Comparison of ENCODE assay signal across 11 cellular contexts in genomic region chr2:23916727-23917458, GRCh38. TPM values are rescaled to one million over a fixed set of nuclear protein-coding genes. Genes with fewer than 3 reads are reported as not detected.
A peak's percentile ranks its signal among the peaks of the same experiment; 100 is the strongest.
DNase-seq lines count a peak whose midpoint lies in the region; ATAC-seq, FAIRE-seq and TF ChIP-seq lines count a peak whose summit lies in the region.
"Had no signal": no experiment of that assay in that cellular context is flagged by ENCODE, and none has a peak within 500 bp of the region (broad histone marks: within the 10 kb centered on the region; RNA-seq: fewer than 3 reads in every experiment).

No MANE protein-coding gene starts in this region.

- no peak overlapping the region for H2AFZ ChIP-seq in H9 (ENCODE audit: low read length)

- H2BK5ac ChIP-seq in H9 (ENCODE audit: insufficient read length, low read length) = no peak overlapping the region

- H3K23me2 ChIP-seq in H9 (ENCODE audit: insufficient read length, low read depth, low read length, poor library complexity, severe bottlenecking) = no peaks in the 10 kb centered on the region

- no peak overlapping the region for H2BK20ac ChIP-seq in H9 (ENCODE audit: low read depth, low read length, poor library complexity, severe bottlenecking)

- in situ Hi-C loops in Panc1 (cut with HindIII; ENCODE audit: low pct_unique_long_range_greater_than_20kb, low sequenced_read_pairs) = no loop called here

- H4K20me1 ChIP-seq in H9 (ENCODE audit: control insufficient read depth, insufficient read depth, insufficient read length) = no peaks in the 10 kb centered on the region

- H4K91ac ChIP-seq in H9 (ENCODE audit: insufficient read length, low read depth, low read length) = no peak overlapping the region

- WGBS in H9 (ENCODE audit: extremely low coverage, insufficient read length, low lambda C conversion rate) = no CpG with 5 or more reads among the region's 3 CpGs

- H3K18ac ChIP-seq in H9 (ENCODE audit: insufficient read length, low read depth, low read length) = no peak overlapping the region

- H3K4me2 ChIP-seq in H9 (ENCODE audit: insufficient read depth, insufficient read length, low read length) = no peak overlapping the region

- peak; percentile 52 for FAIRE-seq in GM12891 (lab: Jason Lieb, UNC)

- H3T11ph ChIP-seq in H9 (ENCODE audit: low read length) = no peak overlapping the region

- no peak overlapping the region for H2BK15ac ChIP-seq in H9 (ENCODE audit: low read depth, low read length)

- no peaks in the 10 kb centered on the region for H3K36me3 ChIP-seq in Panc1 (ENCODE audit: control insufficient read depth, insufficient read depth, low read length)
- peaks cover 4% of the 10 kb centered on the region; the same call in 1 of the 2 replicates for H3K36me3 ChIP-seq in MG63
- H3K36me3 ChIP-seq: cardiac muscle cell had no signal

- TF ChIP-seq CTCF in H9 (conservative IDR thresholded peaks at IDR 0.05) = no peak
- no peak for TF ChIP-seq CTCF in Panc1 (IDR thresholded peaks at IDR 0.05)
- no peak for TF ChIP-seq CTCF in mesothelial cell of epicardium (IDR thresholded peaks at IDR 0.05; ENCODE audit: unreplicated experiment)
- no peak for TF ChIP-seq CTCF in foreskin fibroblast (IDR thresholded peaks at IDR 0.05; ENCODE audit: low read depth, low read length)

- H3K9ac ChIP-seq in H9 (ENCODE audit: extremely low read depth, insufficient read length, low read length) = no peak overlapping the region

- intact Hi-C loops in Panc1 (cut with micrococcal nuclease; ENCODE audit: unreplicated experiment) = no loop called here

- no peak overlapping the region for H3K4me3 Mint-ChIP-seq in H9
- H3K4me3 Mint-ChIP-seq in mesothelial cell of epicardium = no peak overlapping the region

- H3K4me3 ChIP-seq in Panc1 (ENCODE audit: low read depth in 2 of 2, low read length in 2 of 2) = no peak overlapping the region
- no peak overlapping the region for H3K4me3 ChIP-seq in foreskin fibroblast (ENCODE audit: low read depth in 1 of 2, low read length in 2 of 2)
- no peak overlapping the region for H3K4me3 ChIP-seq in MG63
- H3K4me3 ChIP-seq: cardiac muscle cell had no signal

- H3K27me3 Mint-ChIP-seq in H9 (ENCODE audit: low read depth) = no peaks in the 10 kb centered on the region
- H3K27me3 Mint-ChIP-seq in mesothelial cell of epicardium (ENCODE audit: low read depth) = no peaks in the 10 kb centered on the region

- no peak overlapping the region for H3K4ac ChIP-seq in H9 (ENCODE audit: low read depth, low read length)

- H2AK5ac ChIP-seq in H9 (ENCODE audit: insufficient read length, low read length) = no peak overlapping the region

- H3K27ac Mint-ChIP-seq in H9 (peak overlapping the region; percentile 68 to 93 (median 78)), mesothelial cell of epicardium (peak overlapping the region; percentile 11)

- H3K79me1 ChIP-seq in H9 (ENCODE audit: insufficient read depth, low read depth, low read length, poor library complexity, severe bottlenecking) = peaks cover 4% of the 10 kb centered on the region

- no peak overlapping the region for H3K23ac ChIP-seq in H9 (ENCODE audit: insufficient read length, low read depth, low read length)

- CTCF ChIA-PET in Panc1 (lab: Charles Lee) = no interaction called here

- H3K56ac ChIP-seq in H9 (ENCODE audit: insufficient read length, low read depth, low read length) = no peak overlapping the region

- H2BK12ac ChIP-seq in H9 (ENCODE audit: insufficient read length, low read depth, low read length) = no peak overlapping the region

- H3K27ac ChIP-seq in H9 (ENCODE audit: insufficient read length, low read depth, low read length) (no peak overlapping the region), Panc1 (ENCODE audit: low read length) (peak overlapping the region; percentile 20; the same call in 1 of the 2 replicates)
- H3K27ac ChIP-seq: cardiac muscle cell, VCaP had no signal

- peak; percentile 66; the same call in 1 of the 2 replicates for ATAC-seq in Panc1
- ATAC-seq in GM19035 (IDR thresholded peaks at IDR 0.05; ENCODE audit: unreplicated experiment) = no peak

- H3K27me3 ChIP-seq in H9 (ENCODE audit: insufficient read depth, low read length) (no peaks in the 10 kb centered on the region), Panc1 (ENCODE audit: control insufficient read depth, insufficient read depth, low read length) (no peaks in the 10 kb centered on the region), MG63 (no peaks in the 10 kb centered on the region)
- H3K27me3 ChIP-seq: cardiac muscle cell had no signal

- H2BK120ac ChIP-seq in H9 (ENCODE audit: low read depth, low read length, poor library complexity, severe bottlenecking) = no peak overlapping the region

- POLR2A ChIA-PET in Panc1 (lab: Charles Lee) = no interaction called here

- H3K9me3 Mint-ChIP-seq in H9 (no peaks in the 10 kb centered on the region), mesothelial cell of epicardium (no peaks in the 10 kb centered on the region)

- H4K5ac ChIP-seq in H9 (ENCODE audit: insufficient read length, low read depth, low read length) = no peak overlapping the region

- BruUV-seq in Panc1 (replicated peaks; lab: Mats Ljungman, UMichigan) = no TSS peak

- no peaks in the 10 kb centered on the region for H3K4me1 ChIP-seq in H9 (ENCODE audit: insufficient read depth, low read length)
- H3K4me1 ChIP-seq in Panc1 (ENCODE audit: control insufficient read depth, insufficient read depth, low read length) = peaks cover 20% of the 10 kb centered on the region

- no peak for TF ChIP-seq POLR2A in GM12891 (IDR thresholded peaks at IDR 0.05; ENCODE audit: low read depth, low read length)

- H3K79me2 ChIP-seq in H9 (ENCODE audit: insufficient read depth, low read length) = peaks cover 9% of the 10 kb centered on the region; the same call in 1 of the 2 replicates

- H3K14ac ChIP-seq in H9 (ENCODE audit: insufficient read depth, low read length) = no peak overlapping the region

- H4K8ac ChIP-seq in H9 (replicated peaks; ENCODE audit: insufficient read length, low read depth, low read length) = no peak overlapping the region

- 0 out of 7 replicates have a peak, but pooled peaks cover 0 to 3% (median 0%) of the 10 kb centered on the region in 3 experiments for H3K36me3 Mint-ChIP-seq in H9 (ENCODE audit: insufficient read depth in 1 of 3, low read depth in 3 of 3)
- peaks cover 1% of the 10 kb centered on the region for H3K36me3 Mint-ChIP-seq in mesothelial cell of epicardium

- DNase-seq in GM12891 (ENCODE audit: insufficient read length, low spot score) (no peak), H9 (no peak), Panc1 (ENCODE audit: low read depth, low spot score) (no peak), mesothelial cell of epicardium (ENCODE audit: low spot score in 2 of 2, unreplicated experiment in 2 of 2) (no peak), foreskin fibroblast (no peak), MG63 (no peak)
- no peak for DNase-seq in stimulated activated CD4-positive, alpha-beta T cell treated with anti-CD3 and anti-CD28 coated beads, Interleukin-1b, Interleukin-23, amount 100 ng/mL, for 48 hours
- DNase-seq: hypothalamus had no signal

- peaks cover 15% of the 10 kb centered on the region in 2 experiments for H3K4me1 Mint-ChIP-seq in H9
- H3K4me1 Mint-ChIP-seq in mesothelial cell of epicardium = peaks cover 20% of the 10 kb centered on the region

- H3K9me3 ChIP-seq in H9 (ENCODE audit: control insufficient read depth, low read depth, low read length) = no peaks in the 10 kb centered on the region
- H3K9me3 ChIP-seq in Panc1 (ENCODE audit: control insufficient read depth, insufficient read depth, low read depth, low read length) = no peaks in the 10 kb centered on the region
- H3K9me3 ChIP-seq in MG63 = no peaks in the 10 kb centered on the region

TF ChIP-seq in GM12891, 5 proteins besides CTCF, POLR2A, EP300 and RAD21:
- TF ChIP-seq POU2F2 (IDR thresholded peaks at IDR 0.05; ENCODE audit: low read depth, low read length) = no peak
- TF ChIP-seq SPI1 (IDR thresholded peaks at IDR 0.05; ENCODE audit: low read depth, low read length) = 0 out of 2 replicates have a peak, but pooled peaks have one; percentile 37

RNA-seq across cellular contexts. Expression of gene ATAD2B, which starts 10.0 kb away (rescaled TPM):
- 4.9 TPM for polyA plus RNA-seq in GM12891 (2012; ENCODE audit: low read depth, missing spikeins)
- total RNA-seq in H9 (2021) (17.5 and 21.4 TPM in 2 replicates), Panc1 (2021; ENCODE audit: unreplicated experiment) (17.9 TPM), mesothelial cell of epicardium (31.3 to 35.6 TPM (median 35.3 TPM) in 3 replicates)
- 4.7 TPM for polyA plus RNA-seq in Panc1 (2012; ENCODE audit: insufficient read length)
- 2.9 and 4.5 TPM in 2 replicates for total RNA-seq in MG63 (2014; rRNA removed; shearing (Covaris generic); ENCODE audit: low replicate concordance)

RNA-seq across cellular contexts. Expression of gene UBXN2A, which starts 23.4 kb away (rescaled TPM):
- 6.9 TPM for polyA plus RNA-seq in GM12891 (2012; ENCODE audit: low read depth, missing spikeins)
- total RNA-seq in H9 (2021) = 19.7 and 20.0 TPM in 2 replicates
- total RNA-seq in Panc1 (2021; ENCODE audit: unreplicated experiment) = 23.3 TPM
- polyA plus RNA-seq in Panc1 (2012; ENCODE audit: insufficient read length) = 9.0 TPM
- 21.0 to 23.0 TPM (median 22.1 TPM) in 3 replicates for total RNA-seq in mesothelial cell of epicardium
- 16.0 and 25.2 TPM in 2 replicates for total RNA-seq in MG63 (2014; rRNA removed; shearing (Covaris generic); ENCODE audit: low replicate concordance)
